22 cellular contexts compared by ENCODE assay signal in the genomic region with DNA sequence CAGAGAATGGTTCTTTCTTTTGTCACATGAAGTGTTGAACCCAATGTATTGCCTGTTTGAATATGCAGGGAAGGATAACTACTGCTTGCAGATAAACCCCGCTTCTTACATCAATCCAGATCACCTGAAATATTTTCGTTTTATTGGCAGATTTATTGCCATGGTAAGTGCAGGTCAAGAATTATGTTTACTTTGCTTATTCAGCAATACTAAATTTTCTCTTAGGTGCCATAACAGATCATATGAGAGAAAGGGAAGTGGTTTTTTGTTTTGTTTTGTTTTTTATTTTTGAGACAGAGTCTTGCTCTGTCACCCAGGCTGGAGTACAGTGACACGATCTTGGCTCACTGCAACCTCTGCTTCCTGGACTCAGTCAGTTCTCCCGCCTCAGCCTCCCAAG.
"Had no signal": no experiment of that assay in that cellular context is flagged by ENCODE, and none has a peak within 500 bp of the region (broad histone marks: within the 10 kb centered on the region; RNA-seq: fewer than 3 reads in every experiment).

No MANE protein-coding gene starts in this region.

- H3K9ac ChIP-seq: neural progenitor cell had no signal

- ATAC-seq: foreskin keratinocyte; left lobe of liver; mucosa of descending colon; naive thymus-derived CD8-positive, alpha-beta T cell; pancreas; right cardiac atrium; stimulated activated naive CD8-positive, alpha-beta T cell treated with anti-CD3 and anti-CD28 coated beads, Interleukin-15, Interleukin-2, amounts not matched to agents 100 U/mL and 50 U/mL, for 24 hours had no signal

- H3K4me2 ChIP-seq: hepatocyte, neural progenitor cell, smooth muscle cell had no signal

- H2AFZ ChIP-seq: hepatocyte, neural progenitor cell had no signal

- DNase-seq: erythroblast; foreskin keratinocyte; head of caudate nucleus; mucosa of descending colon; naive thymus-derived CD8-positive, alpha-beta T cell; occipital lobe; pancreas; right cardiac atrium; stimulated activated CD4-positive, alpha-beta T cell treated with anti-CD3 and anti-CD28 coated beads, Interleukin-2, amount 100 ng/mL, for 48 hours; stimulated activated naive CD8-positive, alpha-beta T cell treated with anti-CD3 and anti-CD28 coated beads, Interleukin-15, Interleukin-2, amounts not matched to agents 100 U/mL and 50 U/mL, for 24 hours; thyroid gland had no signal

- FAIRE-seq: colon, endothelial cell of umbilical vein, pancreas, urothelium cell line had no signal

- H3K27ac ChIP-seq: foreskin keratinocyte, hepatocyte, neural progenitor cell, pancreas, suprapubic skin, thyroid gland had no signal

- H3K4me1 ChIP-seq: foreskin keratinocyte, neural progenitor cell, pancreas, suprapubic skin had no signal

- H3K27me3 ChIP-seq: foreskin keratinocyte, hepatocyte, neural progenitor cell, pancreas, suprapubic skin, thyroid gland had no signal

- H3K27me3 Mint-ChIP-seq: dendritic cell treated with granulocyte-macrophage colony-stimulating factor and Interleukin-4, amounts not matched to agents 40 ng/mL and 50 ng/mL, for 4 days; naive thymus-derived CD8-positive, alpha-beta T cell; progenitor cell of endocrine pancreas; type B pancreatic cell had no signal

- H3K4me1 Mint-ChIP-seq: neural progenitor cell had no signal

- H3K27ac Mint-ChIP-seq: dendritic cell treated with granulocyte-macrophage colony-stimulating factor and Interleukin-4, amounts not matched to agents 40 ng/mL and 50 ng/mL, for 4 days; neural progenitor cell; progenitor cell of endocrine pancreas; type B pancreatic cell had no signal

- H3K4me3 Mint-ChIP-seq: dendritic cell treated with granulocyte-macrophage colony-stimulating factor and Interleukin-4, amounts not matched to agents 40 ng/mL and 50 ng/mL, for 4 days; naive thymus-derived CD8-positive, alpha-beta T cell; neural progenitor cell; type B pancreatic cell had no signal

- H3K4me3 ChIP-seq: hepatocyte, mucosa of descending colon, neural progenitor cell, pancreas, smooth muscle cell, suprapubic skin, thyroid gland had no signal

- H3K9me3 ChIP-seq: mucosa of descending colon, pancreas, suprapubic skin, thyroid gland had no signal
